ENCODE assay signal across 29 cellular contexts in genomic region chr11:103703437-103703836, GRCh38.
"Had no signal": no experiment of that assay in that cellular context is flagged by ENCODE, and none has a peak within 500 bp of the region (broad histone marks: within the 10 kb centered on the region; RNA-seq: fewer than 3 reads in every experiment).

No MANE protein-coding gene starts in this region.

- H3K4me1 ChIP-seq: breast epithelium, Peyer's patch, SJCRH30 had no signal

- H3K4me3 ChIP-seq: breast epithelium, K562, Peyer's patch, SJCRH30 had no signal

- H3K27ac Mint-ChIP-seq: activated CD4-positive, alpha-beta memory T cell treated with anti-CD3 and anti-CD28 coated beads for 36 hours; activated CD4-positive, alpha-beta T cell treated with anti-CD3 and anti-CD28 coated beads, Interleukin-2, amount 10 ng/mL, durations not matched to agents 7 days and 5 days; activated naive CD4-positive, alpha-beta T cell treated with anti-CD3 and anti-CD28 coated beads for 36 hours; activated naive CD8-positive, alpha-beta T cell; activated T-helper 17 cell treated with anti-CD3 and anti-CD28 coated beads, Interleukin-2, amount 50 U/mL, for 72 hours; T-helper 1 cell treated with Interleukin-12 subunit alpha and Interleukin-12 subunit beta and Interleukin-4 antibody, amounts not matched to agents 30 μg/mL and 1 μg/mL, for 36 hours had no signal

- H3K4me3 Mint-ChIP-seq: activated CD4-positive, alpha-beta memory T cell treated with anti-CD3 and anti-CD28 coated beads for 36 hours; activated CD4-positive, alpha-beta T cell treated with anti-CD3 and anti-CD28 coated beads, Interleukin-2, amount 10 ng/mL, durations not matched to agents 7 days and 5 days; activated naive CD4-positive, alpha-beta T cell treated with anti-CD3 and anti-CD28 coated beads for 36 hours; activated naive CD8-positive, alpha-beta T cell; activated T-helper 17 cell treated with anti-CD3 and anti-CD28 coated beads, Interleukin-2, amount 50 U/mL, for 72 hours; T-helper 1 cell treated with Interleukin-12 subunit alpha and Interleukin-12 subunit beta and Interleukin-4 antibody, amounts not matched to agents 30 μg/mL and 1 μg/mL, for 36 hours had no signal

- H3K27me3 Mint-ChIP-seq: activated CD4-positive, alpha-beta memory T cell treated with anti-CD3 and anti-CD28 coated beads for 36 hours; activated CD4-positive, alpha-beta T cell treated with anti-CD3 and anti-CD28 coated beads, Interleukin-2, amount 10 ng/mL, durations not matched to agents 7 days and 5 days; activated naive CD8-positive, alpha-beta T cell had no signal

- DNase-seq: activated CD4-positive, alpha-beta memory T cell treated with anti-CD3 and anti-CD28 coated beads for 36 hours; activated CD4-positive, alpha-beta T cell treated with anti-CD3 and anti-CD28 coated beads, Interleukin-2, amount 10 ng/mL, durations not matched to agents 7 days and 5 days; activated CD4-positive, CD25-positive, alpha-beta regulatory T cell; activated gamma-delta T cell; activated naive CD4-positive, alpha-beta T cell treated with anti-CD3 and anti-CD28 coated beads for 36 hours; activated T-cell treated with anti-CD3 and anti-CD28 coated beads for 4 hours; activated T-cell treated with anti-CD3 and anti-CD28 coated beads, Interleukin-2, amount 50 U/mL, for 48 hours; central memory CD4-positive, alpha-beta T cell; Karpas-422; MM.1S; NCI-H1417; NCI-H2029; NCI-H2107; NCI-H345; NCI-H510A; NCI-H526 treated with DMSO at 0.1 percent for 48 hours; NK-92 treated with Interleukin-12 subunit alpha and Interleukin-12 subunit beta, amount 100 ng/mL, for 24 hours; Peyer's patch; Right ventricle myocardium superior; SJCRH30; SK-N-SH; SW 1271 had no signal

- H3K4me2 ChIP-seq: SK-N-SH had no signal

- H3K9me3 Mint-ChIP-seq: activated CD4-positive, alpha-beta memory T cell treated with anti-CD3 and anti-CD28 coated beads for 36 hours; activated CD4-positive, alpha-beta T cell treated with anti-CD3 and anti-CD28 coated beads, Interleukin-2, amount 10 ng/mL, durations not matched to agents 7 days and 5 days; T-helper 1 cell treated with Interleukin-12 subunit alpha and Interleukin-12 subunit beta and Interleukin-4 antibody, amounts not matched to agents 30 μg/mL and 1 μg/mL, for 36 hours had no signal

- H3K27ac ChIP-seq: breast epithelium, Peyer's patch, RWPE1, SJCRH30, VCaP had no signal

- FAIRE-seq: K562 had no signal

- H3K9me3 ChIP-seq: breast epithelium, Peyer's patch, SJCRH30, SK-N-SH had no signal

- H3K9ac ChIP-seq: SK-N-SH had no signal

- H3K27me3 ChIP-seq: breast epithelium, Peyer's patch, SJCRH30 had no signal

- H3K36me3 ChIP-seq: breast epithelium, Peyer's patch, SJCRH30 had no signal

- ATAC-seq: activated T-helper 17 cell treated with anti-CD3 and anti-CD28 coated beads, Interleukin-2, amount 50 U/mL, for 72 hours; K562 had no signal

- H3K4me1 Mint-ChIP-seq: activated CD4-positive, alpha-beta T cell treated with anti-CD3 and anti-CD28 coated beads, Interleukin-2, amount 10 ng/mL, durations not matched to agents 7 days and 5 days; activated T-helper 17 cell treated with anti-CD3 and anti-CD28 coated beads, Interleukin-2, amount 50 U/mL, for 72 hours had no signal

- H3K36me3 Mint-ChIP-seq: activated CD4-positive, alpha-beta memory T cell treated with anti-CD3 and anti-CD28 coated beads for 36 hours; activated naive CD8-positive, alpha-beta T cell had no signal
